8 cellular contexts compared by ENCODE assay signal in the genomic region with DNA sequence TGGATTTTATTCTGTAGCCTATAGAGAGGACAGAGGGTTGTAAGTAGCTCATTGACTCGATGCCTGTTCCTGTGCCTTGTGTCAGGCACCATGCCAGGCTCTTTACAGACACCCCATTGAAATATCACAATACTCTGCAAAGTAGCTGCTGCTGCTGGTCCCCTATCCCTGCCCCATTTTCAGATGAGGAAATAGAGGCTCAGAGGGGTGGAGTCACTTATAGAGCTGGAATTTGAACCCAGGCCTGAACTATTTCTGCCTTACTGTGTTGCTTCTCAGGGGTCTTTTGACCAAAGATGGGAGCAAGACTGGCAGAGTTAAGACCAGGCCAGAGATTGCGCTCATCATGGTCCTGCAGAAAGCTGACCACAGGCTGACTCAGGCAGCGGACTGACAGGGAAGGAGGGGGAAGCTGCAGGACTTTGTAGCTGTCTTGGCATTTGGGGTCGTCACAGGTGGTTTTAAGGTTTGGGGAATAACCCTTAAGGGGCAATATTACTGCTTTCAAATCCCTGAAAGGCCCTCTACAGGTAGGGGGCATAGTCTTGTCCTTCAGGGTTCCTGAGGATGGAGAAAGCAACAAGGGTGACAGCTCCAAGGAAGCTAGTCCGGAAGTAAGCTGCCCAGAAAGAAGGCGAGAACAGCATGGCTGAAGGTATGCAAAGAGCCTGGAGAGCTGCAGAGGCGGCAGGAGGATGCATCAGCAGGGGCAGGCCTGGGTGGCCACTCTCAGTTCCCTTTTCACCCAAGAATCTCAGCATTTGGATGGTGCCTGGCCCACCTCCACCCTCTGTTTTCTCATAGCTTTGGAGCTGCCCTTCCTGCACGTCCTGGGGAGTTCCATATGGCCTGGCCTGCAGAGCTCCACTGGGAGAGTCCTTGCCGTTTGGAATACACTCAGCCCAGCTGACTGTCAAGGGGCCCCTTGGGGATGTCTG. TPM values are rescaled to one million over a fixed set of nuclear protein-coding genes. Genes with fewer than 3 reads are reported as not detected.
DNase-seq lines count a peak whose midpoint lies in the region; ATAC-seq and TF ChIP-seq lines count a peak whose summit lies in the region.

No MANE protein-coding gene starts in this region.

- POLR2A ChIA-PET in activated CD8-positive, alpha-beta T cell treated with anti-CD3 and anti-CD28 coated beads for 36 hours (lab: Charles Lee): interaction anchor here (0.6 kb wide), 1 partner anchor 992 kb away, joined by 3 read pairs; no protein-coding TSS in a partner anchor

- peak in 2 of 3 donors; percentile 78 to 79 for DNase-seq in Peyer's patch
- DNase-seq in left ventricle myocardium inferior: no peak
- DNase-seq in testis: no peak
- no peak for DNase-seq in iPS-NIHi7 (ENCODE audit: extremely low spot score)
- no peak for DNase-seq in DMS153 treated with DMSO at 0.1 percent for 48 hours (lab: John Stamatoyannopoulos, UW; ENCODE audit: unreplicated experiment)
- no peak for DNase-seq in activated CD8-positive, alpha-beta T cell treated with anti-CD3 and anti-CD28 coated beads for 36 hours

- H3K4me1 ChIP-seq in Peyer's patch (peaks cover 8 to 68% (median 30%) of the 10 kb centered on the region in 4 donors), left ventricle myocardium inferior (peaks cover 86% of the 10 kb centered on the region), testis (peaks cover 59% of the 10 kb centered on the region)

- peaks cover 0 to 5% (median 0%) of the 10 kb centered on the region in 3 donors for H3K36me3 ChIP-seq in Peyer's patch
- no peaks in the 10 kb centered on the region for H3K36me3 ChIP-seq in left ventricle myocardium inferior
- H3K36me3 ChIP-seq in testis (ENCODE audit: low read depth, missing control alignments): no peaks in the 10 kb centered on the region

- intact Hi-C loops in left ventricle myocardium inferior (cut with micrococcal nuclease): no loop called here
- intact Hi-C loops in testis (cut with DNase I; ENCODE audit: low total_unique reads): no loop called here
- intact Hi-C loops in activated CD8-positive, alpha-beta T cell treated with anti-CD3 and anti-CD28 coated beads for 36 hours (cut with micrococcal nuclease): no loop called here

- no peak for TF ChIP-seq CTCF in Peyer's patch (IDR thresholded peaks at IDR 0.05)
- TF ChIP-seq CTCF in left ventricle myocardium inferior (IDR thresholded peaks at IDR 0.05; ENCODE audit: borderline replicate concordance): no peak
- TF ChIP-seq CTCF in testis (IDR thresholded peaks at IDR 0.05): no peak
- no peak for TF ChIP-seq CTCF in activated CD8-positive, alpha-beta T cell treated with anti-CD3 and anti-CD28 coated beads for 36 hours (IDR thresholded peaks at IDR 0.05)

- H3K27me3 Mint-ChIP-seq in activated CD8-positive, alpha-beta T cell treated with anti-CD3 and anti-CD28 coated beads for 36 hours: peaks cover 6% of the 10 kb centered on the region

- TF ChIP-seq POLR2A in Peyer's patch (IDR thresholded peaks at IDR 0.05): no peak
- no peak for TF ChIP-seq POLR2A in testis (IDR thresholded peaks at IDR 0.05)

- H3K9me3 ChIP-seq in Peyer's patch (no peaks in the 10 kb centered on the region), left ventricle myocardium inferior (replicated peaks) (no peaks in the 10 kb centered on the region), testis (no peaks in the 10 kb centered on the region)

- H3K27me3 ChIP-seq in Peyer's patch: no peaks in the 10 kb centered on the region
- H3K27me3 ChIP-seq in left ventricle myocardium inferior (ENCODE audit: low read depth): no peaks in the 10 kb centered on the region
- H3K27me3 ChIP-seq in testis: no peaks in the 10 kb centered on the region

- H3K36me3 Mint-ChIP-seq in activated CD8-positive, alpha-beta T cell treated with anti-CD3 and anti-CD28 coated beads for 36 hours (ENCODE audit: low read depth): no peaks in the 10 kb centered on the region

- peak overlapping the region; percentile 85 to 98 (median 94) for H3K27ac ChIP-seq in Peyer's patch
- H3K27ac ChIP-seq in left ventricle myocardium inferior (replicated peaks): peak overlapping the region; percentile 98
- peak overlapping the region; percentile 25 to 97 for H3K27ac ChIP-seq in testis

- no peak overlapping the region for H3K4me3 Mint-ChIP-seq in activated CD8-positive, alpha-beta T cell treated with anti-CD3 and anti-CD28 coated beads for 36 hours

- H3K4me1 Mint-ChIP-seq in activated CD8-positive, alpha-beta T cell treated with anti-CD3 and anti-CD28 coated beads for 36 hours (ENCODE audit: low read depth): peaks cover 7% of the 10 kb centered on the region

- H3K4me3 ChIP-seq in Peyer's patch (no peak overlapping the region), left ventricle myocardium inferior (peak overlapping the region; percentile 93), testis (no peak overlapping the region)

- H3K27ac Mint-ChIP-seq in activated CD8-positive, alpha-beta T cell treated with anti-CD3 and anti-CD28 coated beads for 36 hours: no peak overlapping the region

- WGBS in testis, 2 donors: 46 to 51% methylated on average over 9 of the region's 9 CpGs

- H3K9me3 Mint-ChIP-seq in activated CD8-positive, alpha-beta T cell treated with anti-CD3 and anti-CD28 coated beads for 36 hours: no peaks in the 10 kb centered on the region

- ATAC-seq in GM18868 (IDR thresholded peaks at IDR 0.05; ENCODE audit: unreplicated experiment) (peak; percentile 84), HG02852 (IDR thresholded peaks at IDR 0.05; ENCODE audit: unreplicated experiment) (peak; percentile 81)
- no peak for ATAC-seq in activated CD8-positive, alpha-beta T cell treated with anti-CD3 and anti-CD28 coated beads for 36 hours

- CTCF ChIA-PET in activated CD8-positive, alpha-beta T cell treated with anti-CD3 and anti-CD28 coated beads for 36 hours (lab: Charles Lee): interaction anchor here (0.6 to 1.1 kb wide), 3 partner anchors 30 to 71 kb away, joined by 3 read pairs; no protein-coding TSS in a partner anchor

RNA-seq across cellular contexts. Expression of a gene that starts 18.3 kb away (rescaled TPM):
- 100 to 1,000 TPM in 2 of 4 donors, 10 to 100 TPM in 2; 80.9 to 168 (median 118) TPM for total RNA-seq in Peyer's patch
- 58.9 TPM for total RNA-seq in left ventricle myocardium inferior
- total RNA-seq in testis: 100 to 1,000 TPM; 167 to 174 TPM
- 55.0 TPM for polyA plus RNA-seq in testis (ENCODE audit: insufficient read depth, low read depth, low replicate concordance)
- 1 to 10 TPM; 2.9 to 3.3 TPM for total RNA-seq in activated CD8-positive, alpha-beta T cell treated with anti-CD3 and anti-CD28 coated beads for 36 hours

RNA-seq across cellular contexts. Expression of a gene that starts 40.1 kb away (rescaled TPM):
- total RNA-seq in Peyer's patch: 1,000 to 10,000 TPM in 3 of 4 donors, 100 to 1,000 TPM in 1; 975 to 1,961 (median 1,274) TPM
- total RNA-seq in left ventricle myocardium inferior: 1,202 TPM
- total RNA-seq in testis: 1,000 to 10,000 TPM in 1 of 2 donors, 100 to 1,000 TPM in 1; 781 to 1,273 TPM
- 1,234 TPM for polyA plus RNA-seq in testis (ENCODE audit: insufficient read depth, low read depth, low replicate concordance)
- total RNA-seq in activated CD8-positive, alpha-beta T cell treated with anti-CD3 and anti-CD28 coated beads for 36 hours: 1,000 to 10,000 TPM; 3,542 to 3,651 TPM

Comparison
In these comparisons a context has a peak if more than half of its experiments do, and no peak if none do; other contexts are left out.
1. DNase-seq: peak in Peyer's patch (2 of 3); none in left ventricle myocardium inferior (single experiment), testis (single experiment), iPS-NIHi7 (single experiment), DMS153 treated with DMSO at 0.1 percent for 48 hours (single experiment) and activated CD8-positive, alpha-beta T cell treated with anti-CD3 and anti-CD28 coated beads for 36 hours (single experiment).
2. RNA of a gene that starts 18.3 kb away (total RNA-seq): 167 to 174 TPM in testis, 80.9 to 168 TPM in Peyer's patch and 58.9 TPM in left ventricle myocardium inferior (single experiment); 2.9 to 3.3 TPM in activated CD8-positive, alpha-beta T cell treated with anti-CD3 and anti-CD28 coated beads for 36 hours; every median in the first group is over 10 times any median in the second.
3. Peak in every context shown above with its lines, with median percentiles within 50 percentile points of each other: H3K27ac ChIP-seq.